In genomic region chr19:7771072-7771471, GRCh38 we compare ENCODE assay signal across 25 cellular contexts. TPM values are rescaled to one million over a fixed set of nuclear protein-coding genes. Genes with fewer than 3 reads are reported as not detected.
"Had no signal": no experiment of that assay in that cellular context is flagged by ENCODE, and none has a peak within 500 bp of the region (broad histone marks: within the 10 kb centered on the region; RNA-seq: fewer than 3 reads in every experiment).

No MANE protein-coding gene starts in this region.

- H3K27ac ChIP-seq: brain microvascular endothelial cell, cardiac muscle cell, SK-N-MC, WERI-Rb-1 had no signal

- H3K36me3 Mint-ChIP-seq: activated naive CD4-positive, alpha-beta T cell treated with anti-CD3 and anti-CD28 coated beads, Interleukin-2, amount 50 U/mL, for 24 hours had no signal

- H3K27me3 Mint-ChIP-seq: activated naive CD4-positive, alpha-beta T cell treated with anti-CD3 and anti-CD28 coated beads, Interleukin-2, amount 50 U/mL, for 24 hours had no signal

- H3K9me3 Mint-ChIP-seq: activated naive CD4-positive, alpha-beta T cell treated with anti-CD3 and anti-CD28 coated beads, Interleukin-2, amount 50 U/mL, for 24 hours; activated T-helper 1 cell treated with anti-CD3 and anti-CD28 coated beads, Interleukin-12 subunit alpha, Interleukin-12 subunit beta, Interleukin-2, Interleukin-4 antibody, amounts not matched to agents 30 ng/mL and 10 ng/mL and 1 ng/mL, durations not matched to agents 14 hours and 24 hours and 36 hours had no signal

- H3K27ac Mint-ChIP-seq: activated CD4-positive, alpha-beta T cell treated with anti-CD3 and anti-CD28 coated beads, Interleukin-2, amount 10 ng/mL, durations not matched to agents 24 days and 14 days; activated naive CD4-positive, alpha-beta T cell treated with anti-CD3 and anti-CD28 coated beads, Interleukin-2, amount 50 U/mL, for 24 hours; activated T-helper 1 cell treated with anti-CD3 and anti-CD28 coated beads, Interleukin-12 subunit alpha, Interleukin-12 subunit beta, Interleukin-2, Interleukin-4 antibody, amounts not matched to agents 30 ng/mL and 10 ng/mL and 1 ng/mL, durations not matched to agents 14 hours and 24 hours and 36 hours had no signal

- H3K4me3 Mint-ChIP-seq: activated CD4-positive, alpha-beta T cell treated with anti-CD3 and anti-CD28 coated beads, Interleukin-2, amount 10 ng/mL, durations not matched to agents 24 days and 14 days; activated naive CD4-positive, alpha-beta T cell treated with anti-CD3 and anti-CD28 coated beads, Interleukin-2, amount 50 U/mL, for 24 hours; activated T-helper 1 cell treated with anti-CD3 and anti-CD28 coated beads, Interleukin-12 subunit alpha, Interleukin-12 subunit beta, Interleukin-2, Interleukin-4 antibody, amounts not matched to agents 30 ng/mL and 10 ng/mL and 1 ng/mL, durations not matched to agents 14 hours and 24 hours and 36 hours had no signal

- H3K4me3 ChIP-seq: cardiac muscle cell, SK-N-MC had no signal

- DNase-seq: activated CD4-positive, alpha-beta T cell treated with anti-CD3 and anti-CD28 coated beads, Interleukin-2, amount 10 ng/mL, durations not matched to agents 24 days and 14 days; activated CD4-positive, alpha-beta T cell treated with anti-CD3 and anti-CD28 coated beads, Interleukin-2, amount 50 U/mL, for 48 hours; activated CD8-positive, alpha-beta memory T cell treated with anti-CD3 and anti-CD28 coated beads, Interleukin-2, amount 50 U/mL, for 4 hours; activated effector memory CD4-positive, alpha-beta T cell treated with Interleukin-2 at 50 U/mL for 16 hours; activated naive CD4-positive, alpha-beta T cell; brain microvascular endothelial cell; cerebellar nuclear complex; Karpas-422; MM.1S; NCI-H1105 treated with DMSO at 0.1 percent for 48 hours; NCI-H1436 treated with DMSO at 0.1 percent for 48 hours; NCI-H187; NCI-H2081; NCI-H510A treated with DMSO at 0.1 percent for 48 hours; NCI-H774; T-helper 1 cell; WERI-Rb-1 had no signal

- H3K27me3 ChIP-seq: brain microvascular endothelial cell had no signal

- ATAC-seq: activated CD4-positive, CD25-positive, alpha-beta regulatory T cell treated with anti-CD3 and anti-CD28 coated beads, Interleukin-2, amount 50 U/mL, for 24 hours had no signal

RNA-seq across cellular contexts. Expression of gene CLEC4M, which starts 8.0 kb away (rescaled TPM):
- total RNA-seq: activated CD4-positive, alpha-beta T cell treated with anti-CD3 and anti-CD28 coated beads, Interleukin-2, amount 10 ng/mL, durations not matched to agents 24 days and 14 days; activated T-helper 1 cell treated with anti-CD3 and anti-CD28 coated beads, Interleukin-12 subunit alpha, Interleukin-12 subunit beta, Interleukin-2, Interleukin-4 antibody, amounts not matched to agents 30 ng/mL and 10 ng/mL and 1 ng/mL, durations not matched to agents 14 hours and 24 hours and 36 hours; OCI-LY7; RPMI7951; T-helper 2 cell treated with Interferon-gamma antibody and Interleukin-4, amounts not matched to agents 100 ng/mL and 5 ng/mL, for 36 hours had no signal

RNA-seq across cellular contexts. Expression of gene CD209, which starts 23.7 kb away (rescaled TPM):
- total RNA-seq: activated CD4-positive, alpha-beta T cell treated with anti-CD3 and anti-CD28 coated beads, Interleukin-2, amount 10 ng/mL, durations not matched to agents 24 days and 14 days; activated T-helper 1 cell treated with anti-CD3 and anti-CD28 coated beads, Interleukin-12 subunit alpha, Interleukin-12 subunit beta, Interleukin-2, Interleukin-4 antibody, amounts not matched to agents 30 ng/mL and 10 ng/mL and 1 ng/mL, durations not matched to agents 14 hours and 24 hours and 36 hours; cardiac muscle cell; OCI-LY7; RPMI7951; T-helper 2 cell treated with Interferon-gamma antibody and Interleukin-4, amounts not matched to agents 100 ng/mL and 5 ng/mL, for 36 hours had no signal
- polyA plus RNA-seq: cardiac muscle cell had no signal

RNA-seq across cellular contexts. Expression of gene CLEC4G, which starts 39.2 kb away (rescaled TPM):
- total RNA-seq: activated CD4-positive, alpha-beta T cell treated with anti-CD3 and anti-CD28 coated beads, Interleukin-2, amount 10 ng/mL, durations not matched to agents 24 days and 14 days; activated T-helper 1 cell treated with anti-CD3 and anti-CD28 coated beads, Interleukin-12 subunit alpha, Interleukin-12 subunit beta, Interleukin-2, Interleukin-4 antibody, amounts not matched to agents 30 ng/mL and 10 ng/mL and 1 ng/mL, durations not matched to agents 14 hours and 24 hours and 36 hours; cardiac muscle cell; OCI-LY7; RPMI7951; T-helper 2 cell treated with Interferon-gamma antibody and Interleukin-4, amounts not matched to agents 100 ng/mL and 5 ng/mL, for 36 hours had no signal
- polyA plus RNA-seq: cardiac muscle cell had no signal
